In genomic region chr1:230145505-230145899, GRCh38 we compare ENCODE assay signal across 13 cellular contexts.
DNase-seq lines count a peak whose midpoint lies in the region; ATAC-seq, FAIRE-seq and TF ChIP-seq lines count a peak whose summit lies in the region.
"Had no signal": no experiment of that assay in that cellular context is flagged by ENCODE, and none has a peak within 500 bp of the region (broad histone marks: within the 10 kb centered on the region; RNA-seq: fewer than 3 reads in every experiment).

No MANE protein-coding gene starts in this region.

- no peak overlapping the region for H4K8ac ChIP-seq in H1 (ENCODE audit: extremely low read depth, insufficient read depth, low read length)

- H3K9ac ChIP-seq in H1 (replicated peaks in 1 of 4; ENCODE audit: extremely low read depth in 1 of 4, low read depth in 3 of 4, low read length in 3 of 4), result no peak overlapping the region

- H3K36me3 Mint-ChIP-seq in activated T-cell treated with anti-CD3 and anti-CD28 coated beads, Interleukin-2, amount 50 U/mL, for 24 hours (ENCODE audit: low read depth), result peaks cover 23% of the 10 kb centered on the region

- H3K9me3 ChIP-seq in H1 (ENCODE audit: insufficient read depth in 2 of 2, low read depth in 1 of 2, low read length in 1 of 2), result no peaks in the 10 kb centered on the region
- no peaks in the 10 kb centered on the region for H3K9me3 ChIP-seq in stomach
- H3K9me3 ChIP-seq: breast epithelium had no signal

- no peak overlapping the region for H2BK120ac ChIP-seq in H1 (replicated peaks; ENCODE audit: low read depth, low read length)

- H3K79me1 ChIP-seq in H1 (ENCODE audit: low read depth, low read length), result peaks cover 20% of the 10 kb centered on the region

- in situ Hi-C loops in brain microvascular endothelial cell (cut with HindIII; ENCODE audit: low pct_ligation_motif_present, low sequenced_read_pairs), result no loop called here

- H3K4ac ChIP-seq in H1 (replicated peaks; ENCODE audit: insufficient read length, low read depth, low read length), result no peak overlapping the region

- no peak overlapping the region for H3K56ac ChIP-seq in H1 (replicated peaks; ENCODE audit: insufficient read length, low read depth, low read length)

- H2BK12ac ChIP-seq in H1 (ENCODE audit: low read depth, low read length), result no peak overlapping the region; the same call in 1 of the 2 replicates

- H2BK5ac ChIP-seq in H1 (ENCODE audit: low read depth, low read length), result 0 out of 2 replicates have a peak overlapping the region, but pooled peaks have one; percentile 52

- ATAC-seq in GM21528 (IDR thresholded peaks at IDR 0.05; ENCODE audit: low FRiP score, unreplicated experiment) (no peak), HG03354 (IDR thresholded peaks at IDR 0.05; ENCODE audit: poor library complexity, severe bottlenecking, unreplicated experiment) (no peak)
- ATAC-seq: activated CD4-positive, CD25-positive, alpha-beta regulatory T cell treated with anti-CD3 and anti-CD28 coated beads, Interleukin-2, amount 50 U/mL, for 24 hours; Right ventricle myocardium inferior had no signal

- CTCF ChIA-PET in H1 (lab: Charles Lee; ENCODE audit: partially characterized antibody), result interaction anchor here (1.5 to 2.7 kb wide), 3 partner anchors 14 to 25 kb away, joined by 5 to 12 read pairs (median 8); no protein-coding TSS in a partner anchor

- no peak overlapping the region for H3K4me3 Mint-ChIP-seq in activated T-cell treated with anti-CD3 and anti-CD28 coated beads, Interleukin-2, amount 50 U/mL, for 24 hours

- 0 out of 2 replicates have a peak, but pooled peaks cover 2% of the 10 kb centered on the region for H3K23me2 ChIP-seq in H1 (ENCODE audit: low read depth, low read length)

- POLR2A ChIA-PET in H1 (lab: Charles Lee; ENCODE audit: partially characterized antibody), result no interaction called here

- no peak overlapping the region for H3K18ac ChIP-seq in H1 (ENCODE audit: extremely low read depth, low read length)

- H3K36me3 ChIP-seq in H1 (ENCODE audit: control insufficient read depth in 2 of 4, insufficient read depth in 4 of 4, low read length in 3 of 4) (no peaks in the 10 kb centered on the region), stomach (no peaks in the 10 kb centered on the region), brain microvascular endothelial cell (replicated peaks) (no peaks in the 10 kb centered on the region)
- H3K36me3 ChIP-seq: breast epithelium had no signal

- no peak overlapping the region for H4K5ac ChIP-seq in H1 (ENCODE audit: insufficient read length, low read depth, low read length)

- peak overlapping the region; percentile 19 for H3K27ac Mint-ChIP-seq in activated T-cell treated with anti-CD3 and anti-CD28 coated beads, Interleukin-2, amount 50 U/mL, for 24 hours

- no peak overlapping the region for H3K14ac ChIP-seq in H1 (ENCODE audit: insufficient read length)

- 0 out of 2 replicates have a peak overlapping the region, but pooled peaks have one; percentile 53 for H2AK5ac ChIP-seq in H1 (ENCODE audit: low read depth, low read length)

- no peak for FAIRE-seq in H1 (lab: Jason Lieb, UNC)
- FAIRE-seq: urothelium cell line had no signal

- H3K4me3 ChIP-seq in H1 (ENCODE audit: extremely low read depth in 1 of 4, insufficient read depth in 2 of 4, low read depth in 3 of 4, low read length in 4 of 4), result no peak overlapping the region
- H3K4me3 ChIP-seq in stomach, result no peak overlapping the region
- H3K4me3 ChIP-seq in brain microvascular endothelial cell (ENCODE audit: low read depth, low read length), result no peak overlapping the region
- H3K4me3 ChIP-seq: breast epithelium had no signal

- TF ChIP-seq EP300 in H1 (IDR thresholded peaks at IDR 0.05; ENCODE audit: borderline replicate concordance in 1 of 2, low read depth in 2 of 2, low read length in 2 of 2) (no peak), stomach (IDR thresholded peaks at IDR 0.05) (no peak)

- WGBS in H1 (ENCODE audit: extremely low coverage in 1 of 2, insufficient coverage in 1 of 2, insufficient read length in 1 of 2, insufficient replicate concordance in 2 of 2, low coverage in 1 of 2, low lambda C conversion rate in 2 of 2, missing lambda C conversion rate in 1 of 2), 2 experiments, result 72% methylated on average over 8 of the region's 8 CpGs; no CpG with 5 or more reads in 1 of the 2 experiments
- WGBS in stomach, 5 donors, result 41 to 57% (median 43%) methylated on average over 8 of the region's 8 CpGs

- no peak for DNase-seq in activated T-cell treated with anti-CD3 and anti-CD28 coated beads, Interleukin-2, amount 50 U/mL, for 24 hours
- no peak for DNase-seq in activated T-cell treated with anti-CD3 and anti-CD28 coated beads for 4 hours
- DNase-seq in NCI-H2171 (lab: John Stamatoyannopoulos, UW), result peak; percentile 73
- no peak for DNase-seq in H1 (ENCODE audit: low read depth in 1 of 2, low spot score in 2 of 2)
- DNase-seq in stomach, result no peak
- no peak for DNase-seq in brain microvascular endothelial cell
- DNase-seq: NCI-H2029 treated with DMSO at 0.1 percent for 48 hours had no signal

- no peak for TF ChIP-seq RAD21 in H1 (IDR thresholded peaks at IDR 0.05 in 1 of 2, conservative IDR thresholded peaks at IDR 0.05 in 1 of 2; ENCODE audit: low read depth in 2 of 2, low read length in 2 of 2)

- intact Hi-C loops in stomach (cut with DNase I; ENCODE audit: low total_unique reads), result no loop called here

- no peak overlapping the region for H2BK15ac ChIP-seq in H1 (ENCODE audit: low read length)

- no peak overlapping the region; a peak in 1 of 4 replicates for H3K4me2 ChIP-seq in H1 (ENCODE audit: insufficient read depth in 1 of 2, low read depth in 2 of 2, low read length in 2 of 2)

- no peak for TF ChIP-seq POLR2A in H1 (IDR thresholded peaks at IDR 0.05; ENCODE audit: control extremely low read depth in 1 of 2, low read depth in 2 of 2, low read length in 2 of 2)
- TF ChIP-seq POLR2A in stomach (IDR thresholded peaks at IDR 0.05), result no peak

- H4K20me1 ChIP-seq in H1 (replicated peaks in 1 of 2; ENCODE audit: control insufficient read depth in 1 of 2, insufficient read depth in 2 of 2, low read length in 2 of 2), result peaks cover 0 to 9% of the 10 kb centered on the region in 2 experiments

- peaks cover 86% of the 10 kb centered on the region for H3K4me1 Mint-ChIP-seq in activated T-cell treated with anti-CD3 and anti-CD28 coated beads, Interleukin-2, amount 50 U/mL, for 24 hours (ENCODE audit: low read depth)

- peaks cover 0 to 18% (median 11%) of the 10 kb centered on the region in 4 experiments; a peak in 4 of 7 replicates for H3K4me1 ChIP-seq in H1 (replicated peaks in 1 of 4; ENCODE audit: control insufficient read depth in 3 of 4, insufficient read depth in 4 of 4, low read length in 3 of 4)
- H3K4me1 ChIP-seq in stomach, result peaks cover 16 to 97% (median 63%) of the 10 kb centered on the region in 4 donors

- H4K91ac ChIP-seq in H1 (replicated peaks; ENCODE audit: insufficient read length, low read length), result no peak overlapping the region

- TF ChIP-seq CTCF in H1 (IDR thresholded peaks at IDR 0.05; ENCODE audit: control extremely low read depth in 1 of 3, insufficient read depth in 1 of 3, low read depth in 1 of 3, low read length in 3 of 3) (no peak), stomach (IDR thresholded peaks at IDR 0.05) (no peak), brain microvascular endothelial cell (IDR thresholded peaks at IDR 0.05; ENCODE audit: low read depth, low read length, missing control alignments) (no peak)

- H3K27me3 ChIP-seq in H1 (replicated peaks in 1 of 4; ENCODE audit: control insufficient read depth in 3 of 4, extremely low read depth in 1 of 4, insufficient read depth in 3 of 4, low read length in 3 of 4) (no peaks in the 10 kb centered on the region), stomach (no peaks in the 10 kb centered on the region), brain microvascular endothelial cell (replicated peaks) (no peaks in the 10 kb centered on the region)
- H3K27me3 ChIP-seq: breast epithelium had no signal

- peaks cover 0 to 67% of the 10 kb centered on the region in 2 experiments; a peak in 2 of 4 replicates for H3K79me2 ChIP-seq in H1 (ENCODE audit: control insufficient read depth in 1 of 2, insufficient read depth in 2 of 2, low read length in 2 of 2)

- H3K27ac ChIP-seq in H1 (ENCODE audit: low read depth, low read length), result no peak overlapping the region
- H3K27ac ChIP-seq in stomach, result peak overlapping the region in 3 of 5 donors; percentile 1 to 72 (median 37)
- no peak overlapping the region for H3K27ac ChIP-seq in brain microvascular endothelial cell

- H2AFZ ChIP-seq in H1 (ENCODE audit: low read length), result no peak overlapping the region

- no peaks in the 10 kb centered on the region for H3K27me3 Mint-ChIP-seq in activated T-cell treated with anti-CD3 and anti-CD28 coated beads, Interleukin-2, amount 50 U/mL, for 24 hours

- H3K9me3 Mint-ChIP-seq in activated T-cell treated with anti-CD3 and anti-CD28 coated beads, Interleukin-2, amount 50 U/mL, for 24 hours, result no peaks in the 10 kb centered on the region

- H3K23ac ChIP-seq in H1 (ENCODE audit: insufficient read length), result no peak overlapping the region

- 0 out of 2 replicates have a peak overlapping the region, but pooled peaks have one; percentile 72 for H2BK20ac ChIP-seq in H1 (ENCODE audit: low read length)

TF ChIP-seq in H1, 55 proteins besides CTCF, POLR2A, EP300 and RAD21 (continues in another document):
- TF ChIP-seq SAP30 (IDR thresholded peaks at IDR 0.05; ENCODE audit: insufficient read depth, insufficient replicate concordance, low read length), result no peak
- no peak for TF ChIP-seq BCL11A (IDR thresholded peaks at IDR 0.05; ENCODE audit: low read depth in 2 of 2, low read length in 2 of 2)
- TF ChIP-seq, protein P1, sequence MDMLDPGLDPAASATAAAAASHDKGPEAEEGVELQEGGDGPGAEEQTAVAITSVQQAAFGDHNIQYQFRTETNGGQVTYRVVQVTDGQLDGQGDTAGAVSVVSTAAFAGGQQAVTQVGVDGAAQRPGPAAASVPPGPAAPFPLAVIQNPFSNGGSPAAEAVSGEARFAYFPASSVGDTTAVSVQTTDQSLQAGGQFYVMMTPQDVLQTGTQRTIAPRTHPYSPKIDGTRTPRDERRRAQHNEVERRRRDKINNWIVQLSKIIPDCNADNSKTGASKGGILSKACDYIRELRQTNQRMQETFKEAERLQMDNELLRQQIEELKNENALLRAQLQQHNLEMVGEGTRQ (IDR thresholded peaks at IDR 0.05; ENCODE audit: low read length), result no peak
- TF ChIP-seq BRCA1 (IDR thresholded peaks at IDR 0.05; ENCODE audit: low read depth, low read length), result no peak
- TF ChIP-seq, protein P2, sequence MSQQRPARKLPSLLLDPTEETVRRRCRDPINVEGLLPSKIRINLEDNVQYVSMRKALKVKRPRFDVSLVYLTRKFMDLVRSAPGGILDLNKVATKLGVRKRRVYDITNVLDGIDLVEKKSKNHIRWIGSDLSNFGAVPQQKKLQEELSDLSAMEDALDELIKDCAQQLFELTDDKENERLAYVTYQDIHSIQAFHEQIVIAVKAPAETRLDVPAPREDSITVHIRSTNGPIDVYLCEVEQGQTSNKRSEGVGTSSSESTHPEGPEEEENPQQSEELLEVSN (IDR thresholded peaks at IDR 0.05), result no peak
- TF ChIP-seq CHD2 (IDR thresholded peaks at IDR 0.05; ENCODE audit: low read length), result no peak
- TF ChIP-seq YY1 (IDR thresholded peaks at IDR 0.05; ENCODE audit: low read depth, low read length), result no peak
- no peak for TF ChIP-seq MAFK (IDR thresholded peaks at IDR 0.05; ENCODE audit: low read depth, low read length)
- TF ChIP-seq NANOG (IDR thresholded peaks at IDR 0.05; ENCODE audit: insufficient read depth, low read depth, low read length, poor library complexity, severe bottlenecking), result no peak

Comparison
In these comparisons a context has a peak if more than half of its experiments do, and no peak if none do; other contexts are left out.
1. H3K27ac ChIP-seq: peak in stomach (3 of 5); none in H1 (single experiment) and brain microvascular endothelial cell (single experiment).